Comparison of ENCODE assay signal across 2 cellular contexts in the genomic region with DNA sequence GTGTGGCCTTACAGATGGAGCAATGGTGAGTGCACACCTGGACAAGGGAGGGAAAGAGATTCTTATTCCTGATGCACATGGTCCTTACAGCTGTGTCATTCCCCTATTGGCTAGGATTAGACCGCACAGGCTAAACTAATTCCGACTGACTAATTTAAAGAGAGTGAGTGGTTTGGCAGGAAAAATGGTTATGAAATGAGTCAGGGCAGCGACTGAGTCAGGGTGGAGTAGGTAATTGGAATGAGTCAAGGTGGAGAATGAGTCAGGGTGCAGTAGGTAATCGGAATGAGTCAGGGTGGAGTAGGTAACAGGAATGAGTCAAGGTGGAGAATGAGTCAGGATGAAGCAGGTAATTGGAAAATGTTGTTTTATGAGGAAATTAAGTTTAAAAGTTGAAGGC.
TF ChIP-seq lines count a peak whose summit lies in the region.

No MANE protein-coding gene starts in this region.

TF ChIP-seq in IMR-90, 13 proteins besides CTCF, POLR2A, EP300 and RAD21:
- TF ChIP-seq CHD1 (IDR thresholded peaks at IDR 0.05; ENCODE audit: low read depth, low read length): no peak
- no peak for TF ChIP-seq SMC3 (IDR thresholded peaks at IDR 0.05; ENCODE audit: low read depth, low read length)
- TF ChIP-seq, protein P1, sequence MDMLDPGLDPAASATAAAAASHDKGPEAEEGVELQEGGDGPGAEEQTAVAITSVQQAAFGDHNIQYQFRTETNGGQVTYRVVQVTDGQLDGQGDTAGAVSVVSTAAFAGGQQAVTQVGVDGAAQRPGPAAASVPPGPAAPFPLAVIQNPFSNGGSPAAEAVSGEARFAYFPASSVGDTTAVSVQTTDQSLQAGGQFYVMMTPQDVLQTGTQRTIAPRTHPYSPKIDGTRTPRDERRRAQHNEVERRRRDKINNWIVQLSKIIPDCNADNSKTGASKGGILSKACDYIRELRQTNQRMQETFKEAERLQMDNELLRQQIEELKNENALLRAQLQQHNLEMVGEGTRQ (IDR thresholded peaks at IDR 0.05; ENCODE audit: low read depth, low read length): no peak

TF ChIP-seq in GM12878, 131 proteins besides CTCF, POLR2A, EP300 and RAD21:
- no peak for TF ChIP-seq POLR2AphosphoS5 (IDR thresholded peaks at IDR 0.05; ENCODE audit: low read length)
- no peak for TF ChIP-seq EZH2 (IDR thresholded peaks at IDR 0.05; ENCODE audit: borderline replicate concordance, control insufficient read depth, low read depth, low read length)
- TF ChIP-seq, protein P2, sequence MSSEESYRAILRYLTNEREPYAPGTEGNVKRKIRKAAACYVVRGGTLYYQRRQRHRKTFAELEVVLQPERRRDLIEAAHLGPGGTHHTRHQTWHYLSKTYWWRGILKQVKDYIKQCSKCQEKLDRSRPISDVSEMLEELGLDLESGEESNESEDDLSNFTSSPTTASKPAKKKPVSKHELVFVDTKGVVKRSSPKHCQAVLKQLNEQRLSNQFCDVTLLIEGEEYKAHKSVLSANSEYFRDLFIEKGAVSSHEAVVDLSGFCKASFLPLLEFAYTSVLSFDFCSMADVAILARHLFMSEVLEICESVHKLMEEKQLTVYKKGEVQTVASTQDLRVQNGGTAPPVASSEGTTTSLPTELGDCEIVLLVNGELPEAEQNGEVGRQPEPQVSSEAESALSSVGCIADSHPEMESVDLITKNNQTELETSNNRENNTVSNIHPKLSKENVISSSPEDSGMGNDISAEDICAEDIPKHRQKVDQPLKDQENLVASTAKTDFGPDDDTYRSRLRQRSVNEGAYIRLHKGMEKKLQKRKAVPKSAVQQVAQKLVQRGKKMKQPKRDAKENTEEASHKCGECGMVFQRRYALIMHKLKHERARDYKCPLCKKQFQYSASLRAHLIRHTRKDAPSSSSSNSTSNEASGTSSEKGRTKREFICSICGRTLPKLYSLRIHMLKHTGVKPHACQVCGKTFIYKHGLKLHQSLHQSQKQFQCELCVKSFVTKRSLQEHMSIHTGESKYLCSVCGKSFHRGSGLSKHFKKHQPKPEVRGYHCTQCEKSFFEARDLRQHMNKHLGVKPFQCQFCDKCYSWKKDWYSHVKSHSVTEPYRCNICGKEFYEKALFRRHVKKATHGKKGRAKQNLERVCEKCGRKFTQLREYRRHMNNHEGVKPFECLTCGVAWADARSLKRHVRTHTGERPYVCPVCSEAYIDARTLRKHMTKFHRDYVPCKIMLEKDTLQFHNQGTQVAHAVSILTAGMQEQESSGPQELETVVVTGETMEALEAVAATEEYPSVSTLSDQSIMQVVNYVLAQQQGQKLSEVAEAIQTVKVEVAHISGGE (CRISPR knock-in tag; IDR thresholded peaks at IDR 0.05): no peak
- TF ChIP-seq CEBPB (IDR thresholded peaks at IDR 0.05; ENCODE audit: borderline replicate concordance in 1 of 2, low read depth in 2 of 2, low read length in 2 of 2): no peak
- TF ChIP-seq IRF4 (IDR thresholded peaks at IDR 0.05; ENCODE audit: low read depth, low read length): peak; percentile 58; the same call in 1 of the 2 replicates
- TF ChIP-seq POLR2AphosphoS2 (IDR thresholded peaks at IDR 0.05; ENCODE audit: low read depth, low read length): no peak
- TF ChIP-seq ASH2L (IDR thresholded peaks at IDR 0.05; ENCODE audit: borderline replicate concordance, low read depth): no peak
- TF ChIP-seq DPF2 (IDR thresholded peaks at IDR 0.05): peak; percentile 52; the same call in 1 of the 2 replicates
- TF ChIP-seq ZNF274 (IDR thresholded peaks at IDR 0.05; ENCODE audit: insufficient read depth, insufficient read length): no peak
- no peak for TF ChIP-seq GATAD2B (conservative IDR thresholded peaks at IDR 0.05; ENCODE audit: low read depth)
- TF ChIP-seq, protein P3, sequence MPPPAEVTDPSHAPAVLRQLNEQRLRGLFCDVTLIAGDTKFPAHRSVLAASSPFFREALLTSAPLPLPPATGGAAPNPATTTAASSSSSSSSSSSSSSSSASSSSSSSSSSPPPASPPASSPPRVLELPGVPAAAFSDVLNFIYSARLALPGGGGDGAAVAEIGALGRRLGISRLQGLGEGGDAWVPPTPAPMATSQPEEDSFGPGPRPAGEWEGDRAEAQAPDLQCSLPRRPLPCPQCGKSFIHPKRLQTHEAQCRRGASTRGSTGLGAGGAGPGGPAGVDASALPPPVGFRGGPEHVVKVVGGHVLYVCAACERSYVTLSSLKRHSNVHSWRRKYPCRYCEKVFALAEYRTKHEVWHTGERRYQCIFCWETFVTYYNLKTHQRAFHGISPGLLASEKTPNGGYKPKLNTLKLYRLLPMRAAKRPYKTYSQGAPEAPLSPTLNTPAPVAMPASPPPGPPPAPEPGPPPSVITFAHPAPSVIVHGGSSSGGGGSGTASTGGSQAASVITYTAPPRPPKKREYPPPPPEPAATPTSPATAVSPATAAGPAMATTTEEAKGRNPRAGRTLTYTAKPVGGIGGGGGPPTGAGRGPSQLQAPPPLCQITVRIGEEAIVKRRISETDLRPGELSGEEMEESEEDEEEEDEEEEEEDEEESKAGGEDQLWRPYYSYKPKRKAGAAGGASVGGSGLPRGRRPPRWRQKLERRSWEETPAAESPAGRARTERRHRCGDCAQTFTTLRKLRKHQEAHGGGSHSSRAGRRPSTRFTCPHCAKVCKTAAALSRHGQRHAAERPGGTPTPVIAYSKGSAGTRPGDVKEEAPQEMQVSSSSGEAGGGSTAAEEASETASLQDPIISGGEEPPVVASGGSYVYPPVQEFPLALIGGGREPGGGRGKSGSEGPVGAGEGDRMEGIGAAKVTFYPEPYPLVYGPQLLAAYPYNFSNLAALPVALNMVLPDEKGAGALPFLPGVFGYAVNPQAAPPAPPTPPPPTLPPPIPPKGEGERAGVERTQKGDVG (CRISPR knock-in tag; IDR thresholded peaks at IDR 0.05): no peak
- TF ChIP-seq, protein P4, sequence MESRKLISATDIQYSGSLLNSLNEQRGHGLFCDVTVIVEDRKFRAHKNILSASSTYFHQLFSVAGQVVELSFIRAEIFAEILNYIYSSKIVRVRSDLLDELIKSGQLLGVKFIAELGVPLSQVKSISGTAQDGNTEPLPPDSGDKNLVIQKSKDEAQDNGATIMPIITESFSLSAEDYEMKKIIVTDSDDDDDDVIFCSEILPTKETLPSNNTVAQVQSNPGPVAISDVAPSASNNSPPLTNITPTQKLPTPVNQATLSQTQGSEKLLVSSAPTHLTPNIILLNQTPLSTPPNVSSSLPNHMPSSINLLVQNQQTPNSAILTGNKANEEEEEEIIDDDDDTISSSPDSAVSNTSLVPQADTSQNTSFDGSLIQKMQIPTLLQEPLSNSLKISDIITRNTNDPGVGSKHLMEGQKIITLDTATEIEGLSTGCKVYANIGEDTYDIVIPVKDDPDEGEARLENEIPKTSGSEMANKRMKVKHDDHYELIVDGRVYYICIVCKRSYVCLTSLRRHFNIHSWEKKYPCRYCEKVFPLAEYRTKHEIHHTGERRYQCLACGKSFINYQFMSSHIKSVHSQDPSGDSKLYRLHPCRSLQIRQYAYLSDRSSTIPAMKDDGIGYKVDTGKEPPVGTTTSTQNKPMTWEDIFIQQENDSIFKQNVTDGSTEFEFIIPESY (IDR thresholded peaks at IDR 0.05): no peak
- TF ChIP-seq BCL11A (IDR thresholded peaks at IDR 0.05; ENCODE audit: low read depth, low read length): peak; percentile 82; the same call in 1 of the 2 replicates
- no peak for TF ChIP-seq SMAD5 (IDR thresholded peaks at IDR 0.05; ENCODE audit: low read depth)
- TF ChIP-seq, protein P5, sequence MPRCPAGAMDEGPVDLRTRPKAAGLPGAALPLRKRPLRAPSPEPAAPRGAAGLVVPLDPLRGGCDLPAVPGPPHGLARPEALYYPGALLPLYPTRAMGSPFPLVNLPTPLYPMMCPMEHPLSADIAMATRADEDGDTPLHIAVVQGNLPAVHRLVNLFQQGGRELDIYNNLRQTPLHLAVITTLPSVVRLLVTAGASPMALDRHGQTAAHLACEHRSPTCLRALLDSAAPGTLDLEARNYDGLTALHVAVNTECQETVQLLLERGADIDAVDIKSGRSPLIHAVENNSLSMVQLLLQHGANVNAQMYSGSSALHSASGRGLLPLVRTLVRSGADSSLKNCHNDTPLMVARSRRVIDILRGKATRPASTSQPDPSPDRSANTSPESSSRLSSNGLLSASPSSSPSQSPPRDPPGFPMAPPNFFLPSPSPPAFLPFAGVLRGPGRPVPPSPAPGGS (IDR thresholded peaks at IDR 0.05; ENCODE audit: borderline replicate concordance, insufficient read depth, low read depth, low read length, poor library complexity, severe bottlenecking): peak; percentile 21
- TF ChIP-seq IKZF1 (conservative IDR thresholded peaks at IDR 0.05): peak; percentile 60
- TF ChIP-seq HDGF (IDR thresholded peaks at IDR 0.05): no peak
- TF ChIP-seq SRF (IDR thresholded peaks at IDR 0.05; ENCODE audit: low read depth in 2 of 2, low read length in 2 of 2): no peak
- no peak for TF ChIP-seq SMAD1 (IDR thresholded peaks at IDR 0.05; ENCODE audit: low read depth, partially characterized antibody)
- TF ChIP-seq MTA2 (IDR thresholded peaks at IDR 0.05; ENCODE audit: low read depth): peak; percentile 43; the same call in 1 of the 2 replicates
- TF ChIP-seq, protein P6, sequence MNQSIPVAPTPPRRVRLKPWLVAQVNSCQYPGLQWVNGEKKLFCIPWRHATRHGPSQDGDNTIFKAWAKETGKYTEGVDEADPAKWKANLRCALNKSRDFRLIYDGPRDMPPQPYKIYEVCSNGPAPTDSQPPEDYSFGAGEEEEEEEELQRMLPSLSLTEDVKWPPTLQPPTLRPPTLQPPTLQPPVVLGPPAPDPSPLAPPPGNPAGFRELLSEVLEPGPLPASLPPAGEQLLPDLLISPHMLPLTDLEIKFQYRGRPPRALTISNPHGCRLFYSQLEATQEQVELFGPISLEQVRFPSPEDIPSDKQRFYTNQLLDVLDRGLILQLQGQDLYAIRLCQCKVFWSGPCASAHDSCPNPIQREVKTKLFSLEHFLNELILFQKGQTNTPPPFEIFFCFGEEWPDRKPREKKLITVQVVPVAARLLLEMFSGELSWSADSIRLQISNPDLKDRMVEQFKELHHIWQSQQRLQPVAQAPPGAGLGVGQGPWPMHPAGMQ (IDR thresholded peaks at IDR 0.05; ENCODE audit: borderline replicate concordance): no peak
- no peak for TF ChIP-seq ZZZ3 (IDR thresholded peaks at IDR 0.05; ENCODE audit: control insufficient read depth, insufficient read length, low read depth)
- no peak for TF ChIP-seq HCFC1 (IDR thresholded peaks at IDR 0.05; ENCODE audit: low read length)
- TF ChIP-seq ATF7 (IDR thresholded peaks at IDR 0.05; ENCODE audit: low read depth): peak; percentile 18; the same call in 1 of the 2 replicates
- TF ChIP-seq, protein P7, sequence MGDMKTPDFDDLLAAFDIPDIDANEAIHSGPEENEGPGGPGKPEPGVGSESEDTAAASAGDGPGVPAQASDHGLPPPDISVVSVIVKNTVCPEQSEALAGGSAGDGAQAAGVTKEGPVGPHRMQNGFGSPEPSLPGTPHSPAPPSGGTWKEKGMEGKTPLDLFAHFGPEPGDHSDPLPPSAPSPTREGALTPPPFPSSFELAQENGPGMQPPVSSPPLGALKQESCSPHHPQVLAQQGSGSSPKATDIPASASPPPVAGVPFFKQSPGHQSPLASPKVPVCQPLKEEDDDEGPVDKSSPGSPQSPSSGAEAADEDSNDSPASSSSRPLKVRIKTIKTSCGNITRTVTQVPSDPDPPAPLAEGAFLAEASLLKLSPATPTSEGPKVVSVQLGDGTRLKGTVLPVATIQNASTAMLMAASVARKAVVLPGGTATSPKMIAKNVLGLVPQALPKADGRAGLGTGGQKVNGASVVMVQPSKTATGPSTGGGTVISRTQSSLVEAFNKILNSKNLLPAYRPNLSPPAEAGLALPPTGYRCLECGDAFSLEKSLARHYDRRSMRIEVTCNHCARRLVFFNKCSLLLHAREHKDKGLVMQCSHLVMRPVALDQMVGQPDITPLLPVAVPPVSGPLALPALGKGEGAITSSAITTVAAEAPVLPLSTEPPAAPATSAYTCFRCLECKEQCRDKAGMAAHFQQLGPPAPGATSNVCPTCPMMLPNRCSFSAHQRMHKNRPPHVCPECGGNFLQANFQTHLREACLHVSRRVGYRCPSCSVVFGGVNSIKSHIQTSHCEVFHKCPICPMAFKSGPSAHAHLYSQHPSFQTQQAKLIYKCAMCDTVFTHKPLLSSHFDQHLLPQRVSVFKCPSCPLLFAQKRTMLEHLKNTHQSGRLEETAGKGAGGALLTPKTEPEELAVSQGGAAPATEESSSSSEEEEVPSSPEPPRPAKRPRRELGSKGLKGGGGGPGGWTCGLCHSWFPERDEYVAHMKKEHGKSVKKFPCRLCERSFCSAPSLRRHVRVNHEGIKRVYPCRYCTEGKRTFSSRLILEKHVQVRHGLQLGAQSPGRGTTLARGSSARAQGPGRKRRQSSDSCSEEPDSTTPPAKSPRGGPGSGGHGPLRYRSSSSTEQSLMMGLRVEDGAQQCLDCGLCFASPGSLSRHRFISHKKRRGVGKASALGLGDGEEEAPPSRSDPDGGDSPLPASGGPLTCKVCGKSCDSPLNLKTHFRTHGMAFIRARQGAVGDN (IDR thresholded peaks at IDR 0.05): no peak
- TF ChIP-seq IKZF2 (IDR thresholded peaks at IDR 0.05): peak; percentile 36 to 64; a peak in 3 of 4 replicates
